ENCODE assay signal across 1 cellular context in the genomic region with DNA sequence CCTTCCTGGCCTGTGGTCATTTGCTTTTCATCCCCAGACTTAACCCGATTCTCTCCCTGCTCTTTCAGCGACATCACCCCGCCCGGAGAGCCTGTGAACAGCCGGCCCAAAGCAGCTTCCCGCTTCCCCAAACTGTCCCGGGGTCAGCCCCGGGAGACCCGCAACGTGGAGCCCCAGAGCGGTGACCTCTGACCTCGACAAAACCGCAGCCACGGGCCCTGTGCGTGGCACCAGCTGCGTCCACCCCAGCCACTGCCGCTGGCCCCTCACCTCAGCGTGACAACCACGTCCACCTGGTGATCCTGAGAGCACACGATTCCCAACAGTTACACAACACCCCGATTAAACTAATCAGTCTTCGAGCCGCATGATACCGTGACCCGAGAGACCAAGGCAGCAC.
TF ChIP-seq lines count a peak whose summit lies in the region.

No MANE protein-coding gene starts in this region.

TF ChIP-seq in GM12878, 131 proteins besides CTCF, POLR2A, EP300 and RAD21 (continued from another document):
- TF ChIP-seq, protein P1, sequence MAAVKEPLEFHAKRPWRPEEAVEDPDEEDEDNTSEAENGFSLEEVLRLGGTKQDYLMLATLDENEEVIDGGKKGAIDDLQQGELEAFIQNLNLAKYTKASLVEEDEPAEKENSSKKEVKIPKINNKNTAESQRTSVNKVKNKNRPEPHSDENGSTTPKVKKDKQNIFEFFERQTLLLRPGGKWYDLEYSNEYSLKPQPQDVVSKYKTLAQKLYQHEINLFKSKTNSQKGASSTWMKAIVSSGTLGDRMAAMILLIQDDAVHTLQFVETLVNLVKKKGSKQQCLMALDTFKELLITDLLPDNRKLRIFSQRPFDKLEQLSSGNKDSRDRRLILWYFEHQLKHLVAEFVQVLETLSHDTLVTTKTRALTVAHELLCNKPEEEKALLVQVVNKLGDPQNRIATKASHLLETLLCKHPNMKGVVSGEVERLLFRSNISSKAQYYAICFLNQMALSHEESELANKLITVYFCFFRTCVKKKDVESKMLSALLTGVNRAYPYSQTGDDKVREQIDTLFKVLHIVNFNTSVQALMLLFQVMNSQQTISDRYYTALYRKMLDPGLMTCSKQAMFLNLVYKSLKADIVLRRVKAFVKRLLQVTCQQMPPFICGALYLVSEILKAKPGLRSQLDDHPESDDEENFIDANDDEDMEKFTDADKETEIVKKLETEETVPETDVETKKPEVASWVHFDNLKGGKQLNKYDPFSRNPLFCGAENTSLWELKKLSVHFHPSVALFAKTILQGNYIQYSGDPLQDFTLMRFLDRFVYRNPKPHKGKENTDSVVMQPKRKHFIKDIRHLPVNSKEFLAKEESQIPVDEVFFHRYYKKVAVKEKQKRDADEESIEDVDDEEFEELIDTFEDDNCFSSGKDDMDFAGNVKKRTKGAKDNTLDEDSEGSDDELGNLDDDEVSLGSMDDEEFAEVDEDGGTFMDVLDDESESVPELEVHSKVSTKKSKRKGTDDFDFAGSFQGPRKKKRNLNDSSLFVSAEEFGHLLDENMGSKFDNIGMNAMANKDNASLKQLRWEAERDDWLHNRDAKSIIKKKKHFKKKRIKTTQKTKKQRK (IDR thresholded peaks at IDR 0.05; ENCODE audit: low read depth, low read length) = no peak
